Comparison of ENCODE assay signal across 17 cellular contexts in genomic region chr2:147862859-147863516, GRCh38.
"Had no signal": no experiment of that assay in that cellular context is flagged by ENCODE, and none has a peak within 500 bp of the region (broad histone marks: within the 10 kb centered on the region; RNA-seq: fewer than 3 reads in every experiment).

No MANE protein-coding gene starts in this region.

- FAIRE-seq: colon, endometrium, keratinocyte had no signal

- H3K9me3 Mint-ChIP-seq: activated CD4-positive, alpha-beta T cell treated with anti-CD3 and anti-CD28 coated beads, Interleukin-2, amount 10 ng/mL, durations not matched to agents 24 days and 14 days; nephron; stimulated activated naive CD8-positive, alpha-beta T cell treated with anti-CD3 and anti-CD28 coated beads, Interleukin-15, Interleukin-2, amounts not matched to agents 100 ng/mL and 50 ng/mL, for 24 hours had no signal

- H3K4me3 ChIP-seq: left lung, smooth muscle cell, upper lobe of left lung had no signal

- H3K9me3 ChIP-seq: left lung, upper lobe of left lung had no signal

- H3K4me3 Mint-ChIP-seq: activated CD4-positive, alpha-beta T cell treated with anti-CD3 and anti-CD28 coated beads, Interleukin-2, amount 10 ng/mL, durations not matched to agents 24 days and 14 days; nephron; stimulated activated naive CD8-positive, alpha-beta T cell treated with anti-CD3 and anti-CD28 coated beads, Interleukin-15, Interleukin-2, amounts not matched to agents 100 ng/mL and 50 ng/mL, for 24 hours had no signal

- H3K36me3 ChIP-seq: left lung, upper lobe of left lung had no signal

- H3K4me2 ChIP-seq: smooth muscle cell had no signal

- DNase-seq: activated CD4-positive, alpha-beta T cell treated with anti-CD3 and anti-CD28 coated beads, Interleukin-2, amount 10 ng/mL, durations not matched to agents 24 days and 14 days; activated CD4-positive, CD25-positive, alpha-beta regulatory T cell; activated CD8-positive, alpha-beta memory T cell treated with anti-CD3 and anti-CD28 coated beads for 24 hours; activated naive CD4-positive, alpha-beta T cell; hippocampal formation; left lung; nucleus accumbens; right cardiac atrium; SW 1271; upper lobe of left lung had no signal

- ATAC-seq: esophagus mucosa, left lung, right cardiac atrium had no signal

- H3K27ac Mint-ChIP-seq: activated CD4-positive, alpha-beta T cell treated with anti-CD3 and anti-CD28 coated beads, Interleukin-2, amount 10 ng/mL, durations not matched to agents 24 days and 14 days; nephron; stimulated activated naive CD8-positive, alpha-beta T cell treated with anti-CD3 and anti-CD28 coated beads, Interleukin-15, Interleukin-2, amounts not matched to agents 100 ng/mL and 50 ng/mL, for 24 hours had no signal

- H3K27me3 ChIP-seq: left lung, upper lobe of left lung had no signal

- H3K27ac ChIP-seq: left lung, upper lobe of left lung had no signal

- H3K27me3 Mint-ChIP-seq: stimulated activated naive CD8-positive, alpha-beta T cell treated with anti-CD3 and anti-CD28 coated beads, Interleukin-15, Interleukin-2, amounts not matched to agents 100 ng/mL and 50 ng/mL, for 24 hours had no signal
